In the genomic region with DNA sequence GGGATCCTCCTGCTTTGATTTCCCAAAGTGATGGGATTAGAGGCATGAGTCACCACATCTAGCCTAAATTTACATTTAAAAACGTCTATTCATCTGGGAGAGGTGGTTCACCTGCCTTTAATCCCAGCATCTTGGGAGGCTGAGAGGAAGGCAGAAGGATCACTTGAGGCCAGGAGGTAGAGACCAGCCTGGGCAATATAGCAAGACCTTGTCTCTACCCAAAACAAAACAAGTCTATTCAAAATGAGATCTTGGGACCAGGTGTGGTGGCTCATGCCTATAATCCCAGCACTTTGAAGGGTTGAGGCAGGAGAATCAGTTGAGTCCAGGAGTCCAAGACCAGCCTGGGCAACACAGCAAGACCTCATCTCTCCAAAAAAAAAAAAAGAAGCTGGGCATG, we compare ENCODE assay signal across 39 cellular contexts. TPM values are rescaled to one million over a fixed set of nuclear protein-coding genes. Genes with fewer than 3 reads are reported as not detected.
"Had no signal": no experiment of that assay in that cellular context is flagged by ENCODE, and none has a peak within 500 bp of the region (broad histone marks: within the 10 kb centered on the region; RNA-seq: fewer than 3 reads in every experiment).

No MANE protein-coding gene starts in this region.

- DNase-seq: activated CD4-positive, alpha-beta memory T cell treated with anti-CD3 and anti-CD28 coated beads, Interleukin-2, amount 10 ng/mL, durations not matched to agents 7 days and 5 days; activated CD4-positive, alpha-beta T cell treated with anti-CD3 and anti-CD28 coated beads for 1 hour; activated CD4-positive, alpha-beta T cell treated with anti-CD3 and anti-CD28 coated beads for 36 hours; activated CD4-positive, alpha-beta T cell treated with anti-CD3 and anti-CD28 coated beads for 48 hours; activated CD4-positive, alpha-beta T cell treated with anti-CD3 and anti-CD28 coated beads, Interleukin-2, amount 10 ng/mL, durations not matched to agents 7 days and 5 days; activated CD4-positive, alpha-beta T cell treated with anti-CD3 and anti-CD28 coated beads, Interleukin-2, amount 50 U/mL, for 48 hours; activated CD4-positive, CD25-positive, alpha-beta regulatory T cell; activated CD8-positive, alpha-beta memory T cell treated with anti-CD3 and anti-CD28 coated beads for 24 hours; activated CD8-positive, alpha-beta memory T cell treated with anti-CD3 and anti-CD28 coated beads, Interleukin-2, amount 10 ng/mL, durations not matched to agents 7 days and 5 days; activated CD8-positive, alpha-beta memory T cell treated with anti-CD3 and anti-CD28 coated beads, Interleukin-2, amount 50 U/mL, for 48 hours; activated CD8-positive, alpha-beta T cell treated with anti-CD3 and anti-CD28 coated beads, Interleukin-2, amount 10 ng/mL, durations not matched to agents 7 days and 5 days; activated effector memory CD4-positive, alpha-beta T cell treated with Interleukin-2 at 50 U/mL for 16 hours; activated gamma-delta T cell; activated naive CD4-positive, alpha-beta T cell treated with anti-CD3 and anti-CD28 coated beads, Interleukin-2, amount 10 ng/mL, durations not matched to agents 7 days and 5 days; activated naive CD4-positive, alpha-beta T cell treated with Interleukin-2 at 50 U/mL for 16 hours; activated naive CD8-positive, alpha-beta T cell treated with anti-CD3 and anti-CD28 coated beads, Interleukin-2, amount 10 ng/mL, durations not matched to agents 7 days and 5 days; activated naive CD8-positive, alpha-beta T cell treated with anti-CD3 and anti-CD28 coated beads, Interleukin-2, amount 50 U/mL, for 24 hours; activated T-cell treated with anti-CD3 and anti-CD28 coated beads, Interleukin-2, amount 50 U/mL, for 24 hours; activated T-cell treated with anti-CD3 and anti-CD28 coated beads, Interleukin-2, amount 50 U/mL, for 48 hours; amygdala; anterior cingulate cortex; caudate nucleus; cerebellar nuclear complex; T-helper 1 cell; T-helper 2 cell; T-helper 9 cell had no signal

- H3K36me3 ChIP-seq: ascending aorta, cardiac muscle cell had no signal

- H3K27ac Mint-ChIP-seq: activated CD4-positive, alpha-beta memory T cell treated with anti-CD3 and anti-CD28 coated beads, Interleukin-2, amount 10 ng/mL, durations not matched to agents 7 days and 5 days; activated CD4-positive, alpha-beta T cell treated with anti-CD3 and anti-CD28 coated beads for 36 hours; activated CD4-positive, alpha-beta T cell treated with anti-CD3 and anti-CD28 coated beads, Interleukin-2, amount 10 ng/mL, durations not matched to agents 7 days and 5 days; activated CD8-positive, alpha-beta memory T cell treated with anti-CD3 and anti-CD28 coated beads, Interleukin-2, amount 10 ng/mL, durations not matched to agents 7 days and 5 days; activated CD8-positive, alpha-beta T cell treated with anti-CD3 and anti-CD28 coated beads, Interleukin-2, amount 10 ng/mL, durations not matched to agents 7 days and 5 days; activated naive CD4-positive, alpha-beta T cell treated with anti-CD3 and anti-CD28 coated beads, Interleukin-2, amount 10 ng/mL, durations not matched to agents 7 days and 5 days; activated naive CD4-positive, alpha-beta T cell treated with anti-CD3 and anti-CD28 coated beads, Interleukin-2, amount 50 U/mL, for 24 hours; activated naive CD8-positive, alpha-beta T cell; activated naive CD8-positive, alpha-beta T cell treated with anti-CD3 and anti-CD28 coated beads, Interleukin-2, amount 10 ng/mL, durations not matched to agents 7 days and 5 days; activated naive CD8-positive, alpha-beta T cell treated with anti-CD3 and anti-CD28 coated beads, Interleukin-2, amount 50 U/mL, for 24 hours; activated T-cell treated with anti-CD3 and anti-CD28 coated beads, Interleukin-2, amount 50 U/mL, for 24 hours; activated T-helper 2 cell treated with anti-CD3 and anti-CD28 coated beads, Interferon-gamma antibody, Interleukin-2, Interleukin-4, amounts not matched to agents 10 μg/mL and 5 μg/mL and 100 μg/mL, durations not matched to agents 14 hours and 24 hours and 36 hours; brain; T-helper 1 cell treated with Interleukin-12 subunit alpha and Interleukin-12 subunit beta and Interleukin-4 antibody, amounts not matched to agents 30 μg/mL and 1 μg/mL, for 36 hours; T-helper 2 cell treated with Interferon-gamma antibody and Interleukin-4, amounts not matched to agents 5 μg/mL and 100 μg/mL, for 36 hours had no signal

- H3K9me3 ChIP-seq: ascending aorta had no signal

- H3K36me3 Mint-ChIP-seq: activated CD8-positive, alpha-beta memory T cell treated with anti-CD3 and anti-CD28 coated beads, Interleukin-2, amount 10 ng/mL, durations not matched to agents 7 days and 5 days; activated naive CD4-positive, alpha-beta T cell treated with anti-CD3 and anti-CD28 coated beads, Interleukin-2, amount 10 ng/mL, durations not matched to agents 7 days and 5 days; activated naive CD4-positive, alpha-beta T cell treated with anti-CD3 and anti-CD28 coated beads, Interleukin-2, amount 50 U/mL, for 24 hours; activated naive CD8-positive, alpha-beta T cell; brain had no signal

- H3K4me3 ChIP-seq: ascending aorta, cardiac muscle cell had no signal

- H3K27me3 ChIP-seq: ascending aorta had no signal

- H3K4me3 Mint-ChIP-seq: activated CD4-positive, alpha-beta memory T cell treated with anti-CD3 and anti-CD28 coated beads, Interleukin-2, amount 10 ng/mL, durations not matched to agents 7 days and 5 days; activated CD4-positive, alpha-beta T cell treated with anti-CD3 and anti-CD28 coated beads for 36 hours; activated CD4-positive, alpha-beta T cell treated with anti-CD3 and anti-CD28 coated beads, Interleukin-2, amount 10 ng/mL, durations not matched to agents 7 days and 5 days; activated CD8-positive, alpha-beta memory T cell treated with anti-CD3 and anti-CD28 coated beads, Interleukin-2, amount 10 ng/mL, durations not matched to agents 7 days and 5 days; activated CD8-positive, alpha-beta T cell treated with anti-CD3 and anti-CD28 coated beads, Interleukin-2, amount 10 ng/mL, durations not matched to agents 7 days and 5 days; activated naive CD4-positive, alpha-beta T cell treated with anti-CD3 and anti-CD28 coated beads, Interleukin-2, amount 10 ng/mL, durations not matched to agents 7 days and 5 days; activated naive CD4-positive, alpha-beta T cell treated with anti-CD3 and anti-CD28 coated beads, Interleukin-2, amount 50 U/mL, for 24 hours; activated naive CD8-positive, alpha-beta T cell; activated naive CD8-positive, alpha-beta T cell treated with anti-CD3 and anti-CD28 coated beads, Interleukin-2, amount 10 ng/mL, durations not matched to agents 7 days and 5 days; activated naive CD8-positive, alpha-beta T cell treated with anti-CD3 and anti-CD28 coated beads, Interleukin-2, amount 50 U/mL, for 24 hours; activated T-cell treated with anti-CD3 and anti-CD28 coated beads, Interleukin-2, amount 50 U/mL, for 24 hours; brain; central memory CD8-positive, alpha-beta T cell; T-helper 1 cell treated with Interleukin-12 subunit alpha and Interleukin-12 subunit beta and Interleukin-4 antibody, amounts not matched to agents 30 μg/mL and 1 μg/mL, for 36 hours; T-helper 2 cell treated with Interferon-gamma antibody and Interleukin-4, amounts not matched to agents 5 μg/mL and 100 μg/mL, for 36 hours had no signal

- H3K9me3 Mint-ChIP-seq: activated CD4-positive, alpha-beta memory T cell treated with anti-CD3 and anti-CD28 coated beads, Interleukin-2, amount 10 ng/mL, durations not matched to agents 7 days and 5 days; activated CD4-positive, alpha-beta T cell treated with anti-CD3 and anti-CD28 coated beads, Interleukin-2, amount 10 ng/mL, durations not matched to agents 7 days and 5 days; activated naive CD4-positive, alpha-beta T cell treated with anti-CD3 and anti-CD28 coated beads, Interleukin-2, amount 10 ng/mL, durations not matched to agents 7 days and 5 days; activated naive CD4-positive, alpha-beta T cell treated with anti-CD3 and anti-CD28 coated beads, Interleukin-2, amount 50 U/mL, for 24 hours; activated naive CD8-positive, alpha-beta T cell treated with anti-CD3 and anti-CD28 coated beads, Interleukin-2, amount 10 ng/mL, durations not matched to agents 7 days and 5 days; activated naive CD8-positive, alpha-beta T cell treated with anti-CD3 and anti-CD28 coated beads, Interleukin-2, amount 50 U/mL, for 24 hours; activated T-cell treated with anti-CD3 and anti-CD28 coated beads, Interleukin-2, amount 50 U/mL, for 24 hours; activated T-helper 2 cell treated with anti-CD3 and anti-CD28 coated beads, Interferon-gamma antibody, Interleukin-2, Interleukin-4, amounts not matched to agents 10 μg/mL and 5 μg/mL and 100 μg/mL, durations not matched to agents 14 hours and 24 hours and 36 hours; brain; central memory CD8-positive, alpha-beta T cell; T-helper 1 cell treated with Interleukin-12 subunit alpha and Interleukin-12 subunit beta and Interleukin-4 antibody, amounts not matched to agents 30 μg/mL and 1 μg/mL, for 36 hours; T-helper 2 cell treated with Interferon-gamma antibody and Interleukin-4, amounts not matched to agents 5 μg/mL and 100 μg/mL, for 36 hours had no signal

- FAIRE-seq: bronchial epithelial cell, TTC549 had no signal

- H3K27ac ChIP-seq: ascending aorta, cardiac muscle cell, VCaP had no signal

- H3K27me3 Mint-ChIP-seq: activated naive CD4-positive, alpha-beta T cell treated with anti-CD3 and anti-CD28 coated beads, Interleukin-2, amount 50 U/mL, for 24 hours; activated naive CD8-positive, alpha-beta T cell; central memory CD8-positive, alpha-beta T cell had no signal

- ATAC-seq: activated CD4-positive, alpha-beta T cell treated with anti-CD3 and anti-CD28 coated beads for 36 hours; activated CD4-positive, CD25-positive, alpha-beta regulatory T cell treated with anti-CD3 and anti-CD28 coated beads, Interleukin-2, amount 50 U/mL, for 24 hours; activated CD8-positive, alpha-beta memory T cell treated with anti-CD3 and anti-CD28 coated beads, Interleukin-2, amount 10 ng/mL, durations not matched to agents 7 days and 5 days; activated CD8-positive, alpha-beta T cell treated with anti-CD3 and anti-CD28 coated beads, Interleukin-2, amount 10 ng/mL, durations not matched to agents 7 days and 5 days; activated naive CD8-positive, alpha-beta T cell treated with anti-CD3 and anti-CD28 coated beads, Interleukin-2, amount 50 U/mL, for 24 hours had no signal

RNA-seq across cellular contexts. Expression of gene UBASH3B, which starts 4.9 kb away (rescaled TPM):
- polyA plus RNA-seq: cardiac muscle cell had no signal
